ENCODE assay signal across 16 cellular contexts in genomic region chr1:14794136-14794768, GRCh38.
DNase-seq lines count a peak whose midpoint lies in the region; ATAC-seq and TF ChIP-seq lines count a peak whose summit lies in the region.
"Had no signal": no experiment of that assay in that cellular context is flagged by ENCODE, and none has a peak within 500 bp of the region (broad histone marks: within the 10 kb centered on the region; RNA-seq: fewer than 3 reads in every experiment).

No MANE protein-coding gene starts in this region.

- H3K9me3 Mint-ChIP-seq in nephron progenitor cell = no peaks in the 10 kb centered on the region

- TF ChIP-seq CTCF in choroid plexus epithelial cell (conservative IDR thresholded peaks at IDR 0.05; ENCODE audit: low read depth, low read length) (no peak), nephron progenitor cell (IDR thresholded peaks at IDR 0.05) (no peak), lower lobe of right lung (IDR thresholded peaks at IDR 0.05) (no peak)

- H3K4me3 Mint-ChIP-seq in nephron progenitor cell = no peak overlapping the region
- H3K4me3 Mint-ChIP-seq: CD14-positive monocyte had no signal

- ATAC-seq in GM18519 (IDR thresholded peaks at IDR 0.05; ENCODE audit: low FRiP score, unreplicated experiment) (no peak), HG02870 (IDR thresholded peaks at IDR 0.05; ENCODE audit: unreplicated experiment) (no peak), lower lobe of right lung (no peak), GM19455 (IDR thresholded peaks at IDR 0.05; ENCODE audit: unreplicated experiment) (no peak)

- peaks cover 30% of the 10 kb centered on the region for H3K4me1 Mint-ChIP-seq in nephron progenitor cell
- H3K4me1 Mint-ChIP-seq: CD14-positive monocyte had no signal

- H3K4me3 ChIP-seq in choroid plexus epithelial cell (ENCODE audit: low read depth, low read length) (no peak overlapping the region), lower lobe of right lung (no peak overlapping the region)
- H3K4me3 ChIP-seq: HAP-1, SJSA1 had no signal

- no peak overlapping the region for H3K27ac ChIP-seq in lower lobe of right lung
- H3K27ac ChIP-seq: SJSA1 had no signal

- H3K27me3 ChIP-seq in lower lobe of right lung (ENCODE audit: low read depth) = no peaks in the 10 kb centered on the region
- H3K27me3 ChIP-seq: SJSA1 had no signal

- no peaks in the 10 kb centered on the region for H3K9me3 ChIP-seq in lower lobe of right lung
- H3K9me3 ChIP-seq: HAP-1, SJSA1 had no signal

- intact Hi-C loops in lower lobe of right lung (cut with DNase I) = no loop called here

- H3K36me3 ChIP-seq in lower lobe of right lung = no peaks in the 10 kb centered on the region
- H3K36me3 ChIP-seq: HAP-1, SJSA1 had no signal

- peak overlapping the region; percentile 88 for H3K27ac Mint-ChIP-seq in nephron progenitor cell
- H3K27ac Mint-ChIP-seq: CD14-positive monocyte had no signal

- peak; percentile 79 for DNase-seq in AG08395 (ENCODE audit: low spot score)
- peak; percentile 24 for DNase-seq in GM04504 (ENCODE audit: low read depth)
- DNase-seq in choroid plexus epithelial cell (ENCODE audit: low read depth) = peak; percentile 14
- no peak for DNase-seq in nephron progenitor cell
- DNase-seq in lower lobe of right lung = no peak
- DNase-seq: MV-4-11, NCI-H1417, NCI-H187 treated with DMSO at 0.1 percent for 48 hours, NCI-H69, OCI-M1 had no signal

- peaks cover 15% of the 10 kb centered on the region for H3K36me3 Mint-ChIP-seq in nephron progenitor cell (ENCODE audit: low read depth)
- H3K36me3 Mint-ChIP-seq: CD14-positive monocyte had no signal

- peaks cover 9% of the 10 kb centered on the region for H3K27me3 Mint-ChIP-seq in nephron progenitor cell (ENCODE audit: low read depth, poor library complexity)

- no peaks in the 10 kb centered on the region for H3K4me1 ChIP-seq in lower lobe of right lung
- H3K4me1 ChIP-seq: HAP-1 had no signal

Comparison
In these comparisons a context has a peak if more than half of its experiments do, and no peak if none do; other contexts are left out.
1. DNase-seq: peak in AG08395 (single experiment), GM04504 (single experiment) and choroid plexus epithelial cell (single experiment); none in nephron progenitor cell (single experiment) and lower lobe of right lung (single experiment).